ENCODE assay signal across 18 cellular contexts in the genomic region with DNA sequence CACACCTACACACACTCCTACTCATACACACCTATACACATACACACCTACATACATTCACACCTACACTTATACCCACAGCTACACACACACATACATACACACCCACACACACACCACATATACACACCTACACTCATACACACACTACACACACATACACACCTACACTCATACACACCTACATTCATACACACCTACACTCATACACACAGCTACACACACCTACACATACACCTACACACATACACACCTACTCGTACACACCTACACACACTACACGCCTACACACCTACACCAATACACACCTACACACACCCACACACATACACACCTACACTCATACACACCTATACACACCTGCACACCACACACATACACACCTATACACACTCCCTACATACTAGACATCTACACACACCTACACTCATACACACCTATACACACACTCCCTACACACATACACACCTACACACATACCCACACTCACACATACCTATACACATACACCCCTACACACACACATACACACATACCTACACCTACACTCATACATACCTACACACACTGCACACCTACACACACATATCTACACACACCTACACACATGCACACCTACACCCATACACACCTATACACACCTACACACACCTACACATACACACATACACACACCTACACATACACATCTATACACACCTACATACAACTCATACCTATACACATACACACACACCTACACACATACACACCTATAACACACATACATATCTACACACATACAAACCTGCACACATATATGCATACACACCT.
"Had no signal": no experiment of that assay in that cellular context is flagged by ENCODE, and none has a peak within 500 bp of the region (broad histone marks: within the 10 kb centered on the region; RNA-seq: fewer than 3 reads in every experiment).

No MANE protein-coding gene starts in this region.

- H3K27me3 ChIP-seq: sigmoid colon, testis, tibial nerve had no signal

- H3K4me1 ChIP-seq: heart left ventricle, testis, tibial nerve had no signal

- H3K4me3 ChIP-seq: coronary artery, heart left ventricle, mucosa of descending colon, sigmoid colon, skin epidermis, testis, tibial nerve had no signal

- H3K36me3 ChIP-seq: heart left ventricle, sigmoid colon, tibial nerve had no signal

- DNase-seq: effector CD4-positive, alpha-beta T cell; heart left ventricle; hypothalamus; mammary epithelial cell; mucosa of descending colon; naive thymus-derived CD8-positive, alpha-beta T cell; posterior cingulate gyrus; sigmoid colon; stimulated activated CD4-positive, alpha-beta T cell treated with anti-CD3 and anti-CD28 coated beads, Interleukin-2, amount 100 ng/mL, for 24 hours; stimulated activated CD4-positive, alpha-beta T cell treated with anti-CD3 and anti-CD28 coated beads, Interleukin-4, amount 100 ng/mL, for 4 hours; stimulated activated naive B cell treated with anti-CD40 and anti-IgM and Interleukin-4, amounts not matched to agents 10 μg/mL and 1 μg/mL and 100 μg/mL, for 72 hours; stimulated activated naive CD8-positive, alpha-beta T cell treated with anti-CD3 and anti-CD28 coated beads, Interleukin-15, amount 100 ng/mL, for 72 hours; testis had no signal

- H3K27ac ChIP-seq: coronary artery, heart left ventricle, sigmoid colon, skin epidermis, testis, tibial nerve had no signal

- FAIRE-seq: frontal cortex, islet of Langerhans had no signal
